ENCODE assay signal across 1 cellular context in genomic region chr16:89922884-89923639, GRCh38.
TF ChIP-seq lines count a peak whose summit lies in the region.

Gene TUBB3 (plus strand): TSS chr16:89923342. CDS start chr16:89923402, 60 bp downstream.

TF ChIP-seq in K562, 482 proteins besides CTCF, POLR2A, EP300 and RAD21 (continued from another document and continues in another):
- TF ChIP-seq SIN3B (IDR thresholded peaks at IDR 0.05; ENCODE audit: low read depth) = peak; percentile 37; the same call in 1 of the 2 replicates
- TF ChIP-seq NFYB (IDR thresholded peaks at IDR 0.05; ENCODE audit: extremely low read depth, insufficient read length) = peak; percentile 63
- peak; percentile 83 for TF ChIP-seq RB1 (IDR thresholded peaks at IDR 0.05; ENCODE audit: low read depth)
- TF ChIP-seq SIN3A (IDR thresholded peaks at IDR 0.05; ENCODE audit: borderline replicate concordance in 2 of 2, control insufficient read depth in 1 of 2, low read depth in 2 of 2, low read length in 2 of 2) = peak in 1 of 2 experiments; percentile 48; a peak in 2 of 4 replicates
- TF ChIP-seq MNT (conservative IDR thresholded peaks at IDR 0.05) = 0 out of 4 replicates have a peak, but pooled peaks of 1 of the 2 experiments have one; percentile 42
- TF ChIP-seq, protein P1, sequence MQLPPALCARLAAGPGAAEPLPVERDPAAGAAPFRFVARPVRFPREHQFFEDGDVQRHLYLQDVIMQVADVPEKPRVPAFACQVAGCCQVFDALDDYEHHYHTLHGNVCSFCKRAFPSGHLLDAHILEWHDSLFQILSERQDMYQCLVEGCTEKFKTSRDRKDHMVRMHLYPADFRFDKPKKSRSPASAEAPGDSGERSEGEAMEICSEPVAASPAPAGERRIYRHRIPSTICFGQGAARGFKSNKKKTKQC (CRISPR knock-in tag; IDR thresholded peaks at IDR 0.05) = peak; percentile 15; the same call in 1 of the 2 replicates
- TF ChIP-seq MAZ (CRISPR knock-in tag; conservative IDR thresholded peaks at IDR 0.05 in 1 of 2, IDR thresholded peaks at IDR 0.05 in 1 of 2) = peak; percentile 71 to 82; a peak in 3 of 4 replicates
- TF ChIP-seq NONO (IDR thresholded peaks at IDR 0.05; ENCODE audit: low read depth in 2 of 2, low read length in 1 of 2) = peak; percentile 60 to 99
- TF ChIP-seq SAFB2 (IDR thresholded peaks at IDR 0.05; ENCODE audit: borderline replicate concordance, low read depth, low read length, severe bottlenecking) = no peak
- TF ChIP-seq ZNF75A (CRISPR knock-in tag; IDR thresholded peaks at IDR 0.05) = no peak
- TF ChIP-seq, protein P2, sequence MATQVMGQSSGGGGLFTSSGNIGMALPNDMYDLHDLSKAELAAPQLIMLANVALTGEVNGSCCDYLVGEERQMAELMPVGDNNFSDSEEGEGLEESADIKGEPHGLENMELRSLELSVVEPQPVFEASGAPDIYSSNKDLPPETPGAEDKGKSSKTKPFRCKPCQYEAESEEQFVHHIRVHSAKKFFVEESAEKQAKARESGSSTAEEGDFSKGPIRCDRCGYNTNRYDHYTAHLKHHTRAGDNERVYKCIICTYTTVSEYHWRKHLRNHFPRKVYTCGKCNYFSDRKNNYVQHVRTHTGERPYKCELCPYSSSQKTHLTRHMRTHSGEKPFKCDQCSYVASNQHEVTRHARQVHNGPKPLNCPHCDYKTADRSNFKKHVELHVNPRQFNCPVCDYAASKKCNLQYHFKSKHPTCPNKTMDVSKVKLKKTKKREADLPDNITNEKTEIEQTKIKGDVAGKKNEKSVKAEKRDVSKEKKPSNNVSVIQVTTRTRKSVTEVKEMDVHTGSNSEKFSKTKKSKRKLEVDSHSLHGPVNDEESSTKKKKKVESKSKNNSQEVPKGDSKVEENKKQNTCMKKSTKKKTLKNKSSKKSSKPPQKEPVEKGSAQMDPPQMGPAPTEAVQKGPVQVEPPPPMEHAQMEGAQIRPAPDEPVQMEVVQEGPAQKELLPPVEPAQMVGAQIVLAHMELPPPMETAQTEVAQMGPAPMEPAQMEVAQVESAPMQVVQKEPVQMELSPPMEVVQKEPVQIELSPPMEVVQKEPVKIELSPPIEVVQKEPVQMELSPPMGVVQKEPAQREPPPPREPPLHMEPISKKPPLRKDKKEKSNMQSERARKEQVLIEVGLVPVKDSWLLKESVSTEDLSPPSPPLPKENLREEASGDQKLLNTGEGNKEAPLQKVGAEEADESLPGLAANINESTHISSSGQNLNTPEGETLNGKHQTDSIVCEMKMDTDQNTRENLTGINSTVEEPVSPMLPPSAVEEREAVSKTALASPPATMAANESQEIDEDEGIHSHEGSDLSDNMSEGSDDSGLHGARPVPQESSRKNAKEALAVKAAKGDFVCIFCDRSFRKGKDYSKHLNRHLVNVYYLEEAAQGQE (CRISPR knock-in tag; IDR thresholded peaks at IDR 0.05; ENCODE audit: low read depth) = peak; percentile 86
- TF ChIP-seq ZNF639 (CRISPR knock-in tag; conservative IDR thresholded peaks at IDR 0.05 in 1 of 2, IDR thresholded peaks at IDR 0.05 in 1 of 2) = 0 out of 4 replicates have a peak, but pooled peaks of 1 of the 2 experiments have one; percentile 2
- peak; percentile 84; the same call in 1 of the 2 replicates for TF ChIP-seq ARID4B (CRISPR knock-in tag; IDR thresholded peaks at IDR 0.05)
- TF ChIP-seq CREM (IDR thresholded peaks at IDR 0.05; ENCODE audit: low read depth) = peak; percentile 62
- no peak for TF ChIP-seq MEIS2 (IDR thresholded peaks at IDR 0.05; ENCODE audit: partially characterized antibody)
- peak; percentile 81; the same call in 1 of the 2 replicates for TF ChIP-seq ATF7 (IDR thresholded peaks at IDR 0.05)
- peak; percentile 35; the same call in 1 of the 2 replicates for TF ChIP-seq ETS1 (conservative IDR thresholded peaks at IDR 0.05; ENCODE audit: control insufficient read depth, low read depth, low read length)
- TF ChIP-seq MAFK (IDR thresholded peaks at IDR 0.05; ENCODE audit: low read length) = no peak
- TF ChIP-seq CTBP1 (IDR thresholded peaks at IDR 0.05; ENCODE audit: borderline replicate concordance) = peak; percentile 89; the same call in 1 of the 2 replicates
- TF ChIP-seq E2F6 (IDR thresholded peaks at IDR 0.05; ENCODE audit: borderline replicate concordance in 1 of 2, extremely low read depth in 1 of 2, insufficient read depth in 1 of 2, insufficient read length in 1 of 2, low read depth in 1 of 2, low read length in 1 of 2, poor library complexity in 1 of 2, severe bottlenecking in 1 of 2) = peak in 1 of 2 experiments; percentile 28
- peak in 2 of 3 experiments; percentile 16 to 19 for TF ChIP-seq YY1 (IDR thresholded peaks at IDR 0.05; ENCODE audit: borderline replicate concordance in 1 of 3, control insufficient read depth in 1 of 3, extremely low read depth in 1 of 3, insufficient read depth in 3 of 3, insufficient read length in 1 of 3, insufficient replicate concordance in 2 of 3, low read depth in 1 of 3, low read length in 2 of 3)
- TF ChIP-seq PTBP1 (IDR thresholded peaks at IDR 0.05; ENCODE audit: low read depth, low read length) = no peak
- peak; percentile 87 for TF ChIP-seq RBFOX2 (IDR thresholded peaks at IDR 0.05; ENCODE audit: low read depth, low read length)
- TF ChIP-seq TSC22D4 (tag; IDR thresholded peaks at IDR 0.05) = no peak
- TF ChIP-seq HNRNPL (IDR thresholded peaks at IDR 0.05; ENCODE audit: low read depth, low read length) = peak; percentile 48; the same call in 1 of the 2 replicates
- peak; percentile 62; the same call in 1 of the 2 replicates for TF ChIP-seq ZBTB7A (IDR thresholded peaks at IDR 0.05; ENCODE audit: borderline replicate concordance, control insufficient read depth, low read depth, low read length)
- peak; percentile 89 for TF ChIP-seq GTF2A2 (tag; IDR thresholded peaks at IDR 0.05)
- 0 out of 4 replicates have a peak, but pooled peaks of 1 of the 2 experiments have one; percentile 19 for TF ChIP-seq RCOR1 (IDR thresholded peaks at IDR 0.05; ENCODE audit: borderline replicate concordance in 1 of 2, low read depth in 2 of 2, low read length in 2 of 2)
- peak; percentile 75; the same call in 1 of the 2 replicates for TF ChIP-seq POLR2AphosphoS5 (IDR thresholded peaks at IDR 0.05; ENCODE audit: control insufficient read depth, insufficient read depth, low read depth, low read length)
- no peak for TF ChIP-seq ATF1 (CRISPR knock-in tag; IDR thresholded peaks at IDR 0.05)
- TF ChIP-seq ATF1 (tag; IDR thresholded peaks at IDR 0.05) = peak; percentile 75
- peak; percentile 97 for TF ChIP-seq TBP (optimal IDR thresholded peaks at IDR 0.05; ENCODE audit: low read depth, low read length)
- TF ChIP-seq KLF1 (tag; IDR thresholded peaks at IDR 0.05) = peak; percentile 72
- 0 out of 2 replicates have a peak, but pooled peaks have one; percentile 9 for TF ChIP-seq ZNF589 (CRISPR knock-in tag; IDR thresholded peaks at IDR 0.05; ENCODE audit: low read depth)
- TF ChIP-seq DIDO1 (tag; IDR thresholded peaks at IDR 0.05; ENCODE audit: low read depth) = no peak
- TF ChIP-seq, protein P3, sequence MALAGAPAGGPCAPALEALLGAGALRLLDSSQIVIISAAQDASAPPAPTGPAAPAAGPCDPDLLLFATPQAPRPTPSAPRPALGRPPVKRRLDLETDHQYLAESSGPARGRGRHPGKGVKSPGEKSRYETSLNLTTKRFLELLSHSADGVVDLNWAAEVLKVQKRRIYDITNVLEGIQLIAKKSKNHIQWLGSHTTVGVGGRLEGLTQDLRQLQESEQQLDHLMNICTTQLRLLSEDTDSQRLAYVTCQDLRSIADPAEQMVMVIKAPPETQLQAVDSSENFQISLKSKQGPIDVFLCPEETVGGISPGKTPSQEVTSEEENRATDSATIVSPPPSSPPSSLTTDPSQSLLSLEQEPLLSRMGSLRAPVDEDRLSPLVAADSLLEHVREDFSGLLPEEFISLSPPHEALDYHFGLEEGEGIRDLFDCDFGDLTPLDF (CRISPR knock-in tag; IDR thresholded peaks at IDR 0.05) = peak; percentile 36; the same call in 1 of the 2 replicates
- TF ChIP-seq FIP1L1 (IDR thresholded peaks at IDR 0.05; ENCODE audit: low read depth, low read length, poor library complexity, severe bottlenecking) = peak; percentile 19
- peak; percentile 90; the same call in 1 of the 2 replicates for TF ChIP-seq KDM2B (CRISPR knock-in tag; IDR thresholded peaks at IDR 0.05)
- TF ChIP-seq, protein P4, sequence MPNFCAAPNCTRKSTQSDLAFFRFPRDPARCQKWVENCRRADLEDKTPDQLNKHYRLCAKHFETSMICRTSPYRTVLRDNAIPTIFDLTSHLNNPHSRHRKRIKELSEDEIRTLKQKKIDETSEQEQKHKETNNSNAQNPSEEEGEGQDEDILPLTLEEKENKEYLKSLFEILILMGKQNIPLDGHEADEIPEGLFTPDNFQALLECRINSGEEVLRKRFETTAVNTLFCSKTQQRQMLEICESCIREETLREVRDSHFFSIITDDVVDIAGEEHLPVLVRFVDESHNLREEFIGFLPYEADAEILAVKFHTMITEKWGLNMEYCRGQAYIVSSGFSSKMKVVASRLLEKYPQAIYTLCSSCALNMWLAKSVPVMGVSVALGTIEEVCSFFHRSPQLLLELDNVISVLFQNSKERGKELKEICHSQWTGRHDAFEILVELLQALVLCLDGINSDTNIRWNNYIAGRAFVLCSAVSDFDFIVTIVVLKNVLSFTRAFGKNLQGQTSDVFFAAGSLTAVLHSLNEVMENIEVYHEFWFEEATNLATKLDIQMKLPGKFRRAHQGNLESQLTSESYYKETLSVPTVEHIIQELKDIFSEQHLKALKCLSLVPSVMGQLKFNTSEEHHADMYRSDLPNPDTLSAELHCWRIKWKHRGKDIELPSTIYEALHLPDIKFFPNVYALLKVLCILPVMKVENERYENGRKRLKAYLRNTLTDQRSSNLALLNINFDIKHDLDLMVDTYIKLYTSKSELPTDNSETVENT (CRISPR knock-in tag; IDR thresholded peaks at IDR 0.05) = 0 out of 2 replicates have a peak, but pooled peaks have one; percentile 2
